In the genomic region with DNA sequence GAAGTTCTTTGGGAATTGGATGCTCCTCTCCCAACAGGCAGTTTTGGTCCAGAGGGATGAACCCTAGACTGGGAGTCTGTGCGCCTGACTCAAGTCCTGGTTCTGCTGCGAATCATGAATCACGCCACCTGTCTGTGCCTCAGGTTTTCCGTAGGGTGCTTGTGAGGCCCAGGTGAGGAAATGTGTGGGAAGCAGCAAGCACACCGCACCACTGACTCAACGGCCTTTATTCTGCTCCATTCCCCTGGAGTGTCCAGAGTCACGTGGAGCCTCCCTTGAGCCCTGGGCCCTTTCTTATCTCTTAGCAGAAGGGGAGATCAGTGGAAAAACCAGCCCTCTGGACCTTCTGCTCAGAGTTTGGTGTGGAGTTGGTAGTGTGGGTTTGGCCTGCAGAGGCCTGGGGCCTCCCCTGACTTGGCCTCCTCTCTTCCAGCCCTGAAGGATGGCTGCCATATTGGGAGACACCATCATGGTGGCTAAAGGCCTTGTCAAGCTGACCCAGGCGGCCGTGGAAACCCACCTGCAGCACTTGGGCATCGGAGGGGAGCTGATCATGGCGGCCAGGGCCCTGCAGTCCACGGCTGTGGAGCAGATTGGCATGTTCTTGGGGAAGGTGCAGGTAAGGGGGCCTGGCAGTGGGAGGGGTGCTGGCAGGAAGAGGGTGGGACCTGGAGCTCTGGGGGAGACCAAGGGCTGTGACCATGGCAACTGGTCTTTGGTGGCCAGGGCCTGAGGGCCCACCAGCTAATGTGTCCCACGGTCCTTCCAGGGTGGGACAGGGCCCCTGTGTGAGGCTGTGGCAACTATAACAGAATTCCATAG, we compare ENCODE assay signal across 1 cellular context.
A peak's percentile ranks its signal among the peaks of the same experiment; 100 is the strongest.
TF ChIP-seq lines count a peak whose summit lies in the region.

No MANE protein-coding gene starts in this region.

TF ChIP-seq in K562, 482 proteins besides CTCF, POLR2A, EP300 and RAD21 (continued from another document):
- TF ChIP-seq, protein P1, sequence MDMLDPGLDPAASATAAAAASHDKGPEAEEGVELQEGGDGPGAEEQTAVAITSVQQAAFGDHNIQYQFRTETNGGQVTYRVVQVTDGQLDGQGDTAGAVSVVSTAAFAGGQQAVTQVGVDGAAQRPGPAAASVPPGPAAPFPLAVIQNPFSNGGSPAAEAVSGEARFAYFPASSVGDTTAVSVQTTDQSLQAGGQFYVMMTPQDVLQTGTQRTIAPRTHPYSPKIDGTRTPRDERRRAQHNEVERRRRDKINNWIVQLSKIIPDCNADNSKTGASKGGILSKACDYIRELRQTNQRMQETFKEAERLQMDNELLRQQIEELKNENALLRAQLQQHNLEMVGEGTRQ (CRISPR knock-in tag; IDR thresholded peaks at IDR 0.05): peak; percentile 61
- no peak for TF ChIP-seq PHTF2 (CRISPR knock-in tag; IDR thresholded peaks at IDR 0.05)
- no peak for TF ChIP-seq XRCC5 (IDR thresholded peaks at IDR 0.05; ENCODE audit: low read depth, low read length)
- TF ChIP-seq ZNF445 (CRISPR knock-in tag; IDR thresholded peaks at IDR 0.05; ENCODE audit: low read depth): 0 out of 2 replicates have a peak, but pooled peaks have one; percentile 52
- no peak for TF ChIP-seq CREB1 (IDR thresholded peaks at IDR 0.05)
- TF ChIP-seq CREB1 (CRISPR knock-in tag; IDR thresholded peaks at IDR 0.05): 0 out of 2 replicates have a peak, but pooled peaks have one; percentile 24
